Comparison of ENCODE assay signal across 11 cellular contexts in the genomic region with DNA sequence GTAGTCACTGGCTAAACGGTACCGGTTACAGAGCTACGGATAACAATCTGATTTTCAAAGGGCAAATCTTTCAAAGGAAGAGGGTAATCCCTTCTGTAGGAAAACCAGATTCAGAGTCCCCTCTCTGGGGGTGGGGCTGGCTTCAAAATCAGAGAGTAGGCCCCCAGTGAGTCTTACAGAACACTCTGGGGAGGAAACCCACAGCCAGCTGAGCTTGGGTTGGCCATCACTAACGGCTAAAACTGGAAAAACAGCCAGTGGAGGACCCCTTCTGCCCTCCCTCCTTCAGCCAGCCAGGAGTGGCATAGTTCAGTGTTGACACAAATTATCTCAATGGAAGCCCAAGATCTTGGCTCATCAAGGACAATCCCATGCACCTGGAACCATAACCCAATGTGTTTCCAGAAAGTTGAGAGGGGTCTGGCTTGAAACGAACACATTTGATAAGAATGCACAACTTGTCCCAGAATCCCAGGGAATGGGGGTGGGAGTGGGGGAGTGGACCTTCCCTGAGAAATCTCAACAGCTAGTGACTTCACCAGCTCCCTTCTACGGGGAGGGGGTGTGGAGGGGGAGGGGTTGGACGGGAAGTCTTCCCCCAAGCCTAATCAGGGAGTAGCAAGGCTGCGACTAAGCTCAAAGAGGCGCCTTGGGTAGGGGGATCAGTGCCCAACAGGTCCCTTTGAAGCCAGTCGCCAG. TPM values are rescaled to one million over a fixed set of nuclear protein-coding genes. Genes with fewer than 3 reads are reported as not detected.
DNase-seq lines count a peak whose midpoint lies in the region; ATAC-seq and TF ChIP-seq lines count a peak whose summit lies in the region.
"Had no signal": no experiment of that assay in that cellular context is flagged by ENCODE, and none has a peak within 500 bp of the region (broad histone marks: within the 10 kb centered on the region; RNA-seq: fewer than 3 reads in every experiment).

No MANE protein-coding gene starts in this region.

- DNase-seq in NT2/D1 (ENCODE audit: low read depth, low spot score) (no peak), mesothelial cell of epicardium (ENCODE audit: low spot score in 2 of 2, unreplicated experiment in 2 of 2) (no peak), posterior vena cava (ENCODE audit: low spot score) (no peak), NCI-H1436 (lab: John Stamatoyannopoulos, UW) (no peak), NCI-H2196 treated with DMSO at 0.1 percent for 48 hours (lab: John Stamatoyannopoulos, UW; ENCODE audit: unreplicated experiment) (no peak)
- DNase-seq in activated CD8-positive, alpha-beta memory T cell treated with anti-CD3 and anti-CD28 coated beads, Interleukin-2, amount 10 ng/mL, durations not matched to agents 7 days and 5 days = no peak
- DNase-seq: activated CD4-positive, alpha-beta T cell treated with anti-CD3 and anti-CD28 coated beads, Interleukin-2, amount 50 U/mL, for 48 hours had no signal

- TF ChIP-seq CTCF in mesothelial cell of epicardium (IDR thresholded peaks at IDR 0.05; ENCODE audit: unreplicated experiment) = no peak

- peaks cover 28% of the 10 kb centered on the region for H3K4me1 Mint-ChIP-seq in mesothelial cell of epicardium
- H3K4me1 Mint-ChIP-seq in activated CD8-positive, alpha-beta memory T cell treated with anti-CD3 and anti-CD28 coated beads, Interleukin-2, amount 10 ng/mL, durations not matched to agents 7 days and 5 days = peaks cover 2% of the 10 kb centered on the region

- CTCF ChIA-PET in activated CD8-positive, alpha-beta memory T cell treated with anti-CD3 and anti-CD28 coated beads, Interleukin-2, amount 10 ng/mL, durations not matched to agents 7 days and 5 days (lab: Charles Lee) = interaction anchor here (1.4 kb wide), 1 partner anchor 18 kb away, joined by 3 read pairs; no protein-coding TSS in a partner anchor

- intact Hi-C loops in posterior vena cava (cut with DNase I) = no loop called here

- H3K27ac ChIP-seq in esophagus (ENCODE audit: low read depth in 2 of 2, low read length in 1 of 2) (peak overlapping the region; percentile 80 to 90), temporal lobe (ENCODE audit: low read depth, low read length) (peak overlapping the region; percentile 17)

- no peaks in the 10 kb centered on the region for H3K27me3 ChIP-seq in NT2/D1 (ENCODE audit: insufficient read depth, insufficient read length)
- no peaks in the 10 kb centered on the region for H3K27me3 ChIP-seq in esophagus (ENCODE audit: control insufficient read depth in 1 of 2, insufficient read depth in 2 of 2, low read length in 2 of 2)

- ATAC-seq in activated CD8-positive, alpha-beta memory T cell treated with anti-CD3 and anti-CD28 coated beads, Interleukin-2, amount 10 ng/mL, durations not matched to agents 7 days and 5 days = no peak

- H3K9me3 ChIP-seq in NT2/D1 (ENCODE audit: insufficient read depth, low read length) (no peaks in the 10 kb centered on the region), esophagus (ENCODE audit: control insufficient read depth in 2 of 2, insufficient read depth in 1 of 2, low read depth in 1 of 2, low read length in 1 of 2) (no peaks in the 10 kb centered on the region)

- peaks cover 11% of the 10 kb centered on the region for H3K4me1 ChIP-seq in NT2/D1 (ENCODE audit: insufficient read depth, insufficient read length)
- H3K4me1 ChIP-seq in esophagus (ENCODE audit: control insufficient read depth in 2 of 2, insufficient read depth in 2 of 2, low read length in 1 of 2) = peaks cover 5 to 11% of the 10 kb centered on the region in 2 donors

- no peaks in the 10 kb centered on the region for H3K9me3 Mint-ChIP-seq in mesothelial cell of epicardium
- H3K9me3 Mint-ChIP-seq in activated CD8-positive, alpha-beta memory T cell treated with anti-CD3 and anti-CD28 coated beads, Interleukin-2, amount 10 ng/mL, durations not matched to agents 7 days and 5 days (ENCODE audit: low read depth) = no peaks in the 10 kb centered on the region

- H3K27me3 Mint-ChIP-seq in mesothelial cell of epicardium (ENCODE audit: low read depth) = peaks cover 19% of the 10 kb centered on the region
- peaks cover 57% of the 10 kb centered on the region for H3K27me3 Mint-ChIP-seq in activated CD8-positive, alpha-beta memory T cell treated with anti-CD3 and anti-CD28 coated beads, Interleukin-2, amount 10 ng/mL, durations not matched to agents 7 days and 5 days

- H3K36me3 ChIP-seq in NT2/D1 (ENCODE audit: insufficient read depth, insufficient read length, low read length) (peaks cover 31% of the 10 kb centered on the region), esophagus (ENCODE audit: control insufficient read depth in 2 of 2, insufficient read depth in 2 of 2, low read length in 1 of 2) (no peaks in the 10 kb centered on the region)

- WGBS in esophagus, 2 donors = 40 to 49% methylated on average over 10 of the region's 10 CpGs

- H3K4me3 ChIP-seq in NT2/D1 (ENCODE audit: insufficient read length, low read depth) (peak overlapping the region; percentile 83), esophagus (ENCODE audit: low read depth in 1 of 2, low read length in 2 of 2) (peak overlapping the region; percentile 61 to 62)

- H3K9ac ChIP-seq in NT2/D1 (ENCODE audit: insufficient read length, low read depth) = peak overlapping the region; percentile 84

- H3K27ac Mint-ChIP-seq in mesothelial cell of epicardium = peak overlapping the region; percentile 95
- no peak overlapping the region for H3K27ac Mint-ChIP-seq in activated CD8-positive, alpha-beta memory T cell treated with anti-CD3 and anti-CD28 coated beads, Interleukin-2, amount 10 ng/mL, durations not matched to agents 7 days and 5 days

- peak overlapping the region; percentile 79 for H3K4me3 Mint-ChIP-seq in mesothelial cell of epicardium
- no peak overlapping the region for H3K4me3 Mint-ChIP-seq in activated CD8-positive, alpha-beta memory T cell treated with anti-CD3 and anti-CD28 coated beads, Interleukin-2, amount 10 ng/mL, durations not matched to agents 7 days and 5 days

- no peaks in the 10 kb centered on the region for H3K36me3 Mint-ChIP-seq in mesothelial cell of epicardium
- H3K36me3 Mint-ChIP-seq in activated CD8-positive, alpha-beta memory T cell treated with anti-CD3 and anti-CD28 coated beads, Interleukin-2, amount 10 ng/mL, durations not matched to agents 7 days and 5 days = no peaks in the 10 kb centered on the region

RNA-seq across cellular contexts. Expression of a gene that starts 1.0 kb away (rescaled TPM):
- polyA plus RNA-seq in esophagus = 10 to 100 TPM in 1 of 2 donors, 1 to 10 TPM in 1; 2.6 to 10.9 TPM
- 11.7 to 14.0 TPM (median 12.0 TPM) in 3 replicates for total RNA-seq in mesothelial cell of epicardium
- total RNA-seq in temporal lobe = 2.2 TPM
- total RNA-seq in posterior vena cava = 10 to 100 TPM; 82.4 to 93.9 TPM
- total RNA-seq in activated CD8-positive, alpha-beta memory T cell treated with anti-CD3 and anti-CD28 coated beads, Interleukin-2, amount 10 ng/mL, durations not matched to agents 7 days and 5 days = not detected
- total RNA-seq: pulmonary artery endothelial cell, SK-MEL-5 had no signal

RNA-seq across cellular contexts. Expression of a gene that starts 9.8 kb away (rescaled TPM):
- polyA plus RNA-seq in esophagus = not detected
- 0.09 to 0.11 TPM in 2 of 3 replicates, not detected in the other for total RNA-seq in mesothelial cell of epicardium
- total RNA-seq in temporal lobe = not detected
- under 1 TPM; 0.37 to 0.57 TPM for total RNA-seq in posterior vena cava
- not detected for total RNA-seq in activated CD8-positive, alpha-beta memory T cell treated with anti-CD3 and anti-CD28 coated beads, Interleukin-2, amount 10 ng/mL, durations not matched to agents 7 days and 5 days
- total RNA-seq: pulmonary artery endothelial cell, SK-MEL-5 had no signal

RNA-seq across cellular contexts. Expression of a gene that starts 21.6 kb away (rescaled TPM):
- under 1 TPM; 0.08 to 0.12 TPM for polyA plus RNA-seq in esophagus
- not detected in 3 replicates for total RNA-seq in mesothelial cell of epicardium
- not detected for total RNA-seq in temporal lobe
- not detected for total RNA-seq in posterior vena cava
- not detected for total RNA-seq in activated CD8-positive, alpha-beta memory T cell treated with anti-CD3 and anti-CD28 coated beads, Interleukin-2, amount 10 ng/mL, durations not matched to agents 7 days and 5 days
- total RNA-seq: pulmonary artery endothelial cell had no signal

RNA-seq across cellular contexts. Expression of a gene that starts 37.3 kb away (rescaled TPM):
- polyA plus RNA-seq in esophagus = 1 to 10 TPM; 3.1 to 6.9 TPM
- total RNA-seq in mesothelial cell of epicardium (15.8 to 20.0 TPM (median 17.8 TPM) in 3 replicates), temporal lobe (15.7 TPM), posterior vena cava (10 to 100 TPM; 14.9 to 20.0 TPM)
- total RNA-seq in activated CD8-positive, alpha-beta memory T cell treated with anti-CD3 and anti-CD28 coated beads, Interleukin-2, amount 10 ng/mL, durations not matched to agents 7 days and 5 days = 10 to 100 TPM; 20.2 to 22.8 TPM

RNA-seq across cellular contexts. Expression of a gene that starts 48.2 kb away (rescaled TPM):
- 1 to 10 TPM in 1 of 2 donors, under 1 TPM in 1; 0.89 to 5.7 TPM for polyA plus RNA-seq in esophagus
- 10.7 to 11.6 TPM (median 10.9 TPM) in 3 replicates for total RNA-seq in mesothelial cell of epicardium
- total RNA-seq in temporal lobe = 2.0 TPM
- total RNA-seq in posterior vena cava = 1 to 10 TPM; 3.6 to 3.7 TPM
- total RNA-seq in activated CD8-positive, alpha-beta memory T cell treated with anti-CD3 and anti-CD28 coated beads, Interleukin-2, amount 10 ng/mL, durations not matched to agents 7 days and 5 days = 1 to 10 TPM; 3.3 to 4.7 TPM
